In the genomic region with DNA sequence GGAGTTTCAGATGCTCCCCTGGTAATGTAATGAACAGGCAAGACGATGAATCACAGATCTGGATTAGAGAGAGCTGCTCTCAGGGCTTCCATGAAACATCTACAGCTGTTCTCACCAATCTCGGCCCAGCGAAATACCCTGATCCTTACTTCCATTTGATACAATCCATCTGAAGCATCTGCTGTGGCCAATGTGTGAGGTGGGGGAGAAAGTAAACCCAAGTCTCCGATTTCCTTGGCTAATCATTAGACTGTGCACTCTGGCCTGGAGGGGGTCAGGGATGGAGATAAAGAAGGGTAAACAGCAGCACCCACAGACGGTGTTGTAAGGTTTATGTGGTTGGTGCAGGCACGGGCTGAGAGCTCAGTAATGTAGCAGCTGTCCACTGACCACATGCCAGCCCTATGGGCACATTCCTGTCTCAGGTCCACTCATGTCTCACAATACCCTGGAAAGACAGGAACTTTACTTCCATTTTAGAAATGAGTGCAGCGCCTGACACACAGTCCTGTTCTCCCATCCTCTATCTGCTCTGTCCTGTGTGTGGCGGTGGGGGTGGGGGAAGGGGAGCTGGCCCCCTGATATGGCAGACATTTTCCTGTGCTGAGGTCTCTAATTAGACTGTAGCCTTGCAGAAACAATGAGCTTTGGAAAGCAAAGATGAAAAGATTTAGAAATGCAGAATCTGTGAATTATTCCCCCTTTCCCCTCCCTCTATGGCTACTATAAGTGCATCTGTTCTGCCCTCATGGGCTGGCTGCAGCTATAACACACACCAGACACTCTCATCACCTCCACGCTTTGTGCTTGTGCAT, we compare ENCODE assay signal across 1 cellular context.
TF ChIP-seq lines count a peak whose summit lies in the region.

No MANE protein-coding gene starts in this region.

TF ChIP-seq in HepG2, 621 proteins besides CTCF, POLR2A, EP300 and RAD21 (continued from another document):
- TF ChIP-seq PAXIP1 (CRISPR knock-in tag; conservative IDR thresholded peaks at IDR 0.05) (peak; percentile 94), HOXA3 (CRISPR knock-in tag; IDR thresholded peaks at IDR 0.05) (peak; percentile 63), NR2F6 (IDR thresholded peaks at IDR 0.05) (peak; percentile 85), NR2F6 (CRISPR knock-in tag; IDR thresholded peaks at IDR 0.05) (peak; percentile 93), ZBTB2 (CRISPR knock-in tag; IDR thresholded peaks at IDR 0.05; ENCODE audit: low read depth) (no peak), DRAP1 (CRISPR knock-in tag; IDR thresholded peaks at IDR 0.05) (peak; percentile 46; the same call in 1 of the 2 replicates), DMTF1 (CRISPR knock-in tag; IDR thresholded peaks at IDR 0.05) (no peak), PLRG1 (conservative IDR thresholded peaks at IDR 0.05) (no peak), RXRA (CRISPR knock-in tag; IDR thresholded peaks at IDR 0.05) (peak; percentile 90; the same call in 1 of the 2 replicates), ERF (CRISPR knock-in tag; IDR thresholded peaks at IDR 0.05) (peak; percentile 89), ZNF761 (CRISPR knock-in tag; conservative IDR thresholded peaks at IDR 0.05) (0 out of 2 replicates have a peak, but pooled peaks have one; percentile 46), ZMYM3 (CRISPR knock-in tag; IDR thresholded peaks at IDR 0.05) (peak; percentile 78), FOXJ3 (CRISPR knock-in tag; IDR thresholded peaks at IDR 0.05; ENCODE audit: borderline replicate concordance) (peak; percentile 83; the same call in 1 of the 2 replicates), ZBTB7B (CRISPR knock-in tag; IDR thresholded peaks at IDR 0.05) (peak; percentile 79; the same call in 1 of the 2 replicates), HNF4A (CRISPR knock-in tag; IDR thresholded peaks at IDR 0.05) (peak; percentile 90)
- TF ChIP-seq, protein P1, sequence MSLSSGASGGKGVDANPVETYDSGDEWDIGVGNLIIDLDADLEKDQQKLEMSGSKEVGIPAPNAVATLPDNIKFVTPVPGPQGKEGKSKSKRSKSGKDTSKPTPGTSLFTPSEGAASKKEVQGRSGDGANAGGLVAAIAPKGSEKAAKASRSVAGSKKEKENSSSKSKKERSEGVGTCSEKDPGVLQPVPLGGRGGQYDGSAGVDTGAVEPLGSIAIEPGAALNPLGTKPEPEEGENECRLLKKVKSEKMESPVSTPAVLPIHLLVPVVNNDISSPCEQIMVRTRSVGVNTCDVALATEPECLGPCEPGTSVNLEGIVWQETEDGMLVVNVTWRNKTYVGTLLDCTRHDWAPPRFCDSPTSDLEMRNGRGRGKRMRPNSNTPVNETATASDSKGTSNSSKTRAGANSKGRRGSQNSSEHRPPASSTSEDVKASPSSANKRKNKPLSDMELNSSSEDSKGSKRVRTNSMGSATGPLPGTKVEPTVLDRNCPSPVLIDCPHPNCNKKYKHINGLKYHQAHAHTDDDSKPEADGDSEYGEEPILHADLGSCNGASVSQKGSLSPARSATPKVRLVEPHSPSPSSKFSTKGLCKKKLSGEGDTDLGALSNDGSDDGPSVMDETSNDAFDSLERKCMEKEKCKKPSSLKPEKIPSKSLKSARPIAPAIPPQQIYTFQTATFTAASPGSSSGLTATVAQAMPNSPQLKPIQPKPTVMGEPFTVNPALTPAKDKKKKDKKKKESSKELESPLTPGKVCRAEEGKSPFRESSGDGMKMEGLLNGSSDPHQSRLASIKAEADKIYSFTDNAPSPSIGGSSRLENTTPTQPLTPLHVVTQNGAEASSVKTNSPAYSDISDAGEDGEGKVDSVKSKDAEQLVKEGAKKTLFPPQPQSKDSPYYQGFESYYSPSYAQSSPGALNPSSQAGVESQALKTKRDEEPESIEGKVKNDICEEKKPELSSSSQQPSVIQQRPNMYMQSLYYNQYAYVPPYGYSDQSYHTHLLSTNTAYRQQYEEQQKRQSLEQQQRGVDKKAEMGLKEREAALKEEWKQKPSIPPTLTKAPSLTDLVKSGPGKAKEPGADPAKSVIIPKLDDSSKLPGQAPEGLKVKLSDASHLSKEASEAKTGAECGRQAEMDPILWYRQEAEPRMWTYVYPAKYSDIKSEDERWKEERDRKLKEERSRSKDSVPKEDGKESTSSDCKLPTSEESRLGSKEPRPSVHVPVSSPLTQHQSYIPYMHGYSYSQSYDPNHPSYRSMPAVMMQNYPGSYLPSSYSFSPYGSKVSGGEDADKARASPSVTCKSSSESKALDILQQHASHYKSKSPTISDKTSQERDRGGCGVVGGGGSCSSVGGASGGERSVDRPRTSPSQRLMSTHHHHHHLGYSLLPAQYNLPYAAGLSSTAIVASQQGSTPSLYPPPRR (CRISPR knock-in tag; IDR thresholded peaks at IDR 0.05; ENCODE audit: borderline replicate concordance): peak; percentile 84
- TF ChIP-seq, protein P2, sequence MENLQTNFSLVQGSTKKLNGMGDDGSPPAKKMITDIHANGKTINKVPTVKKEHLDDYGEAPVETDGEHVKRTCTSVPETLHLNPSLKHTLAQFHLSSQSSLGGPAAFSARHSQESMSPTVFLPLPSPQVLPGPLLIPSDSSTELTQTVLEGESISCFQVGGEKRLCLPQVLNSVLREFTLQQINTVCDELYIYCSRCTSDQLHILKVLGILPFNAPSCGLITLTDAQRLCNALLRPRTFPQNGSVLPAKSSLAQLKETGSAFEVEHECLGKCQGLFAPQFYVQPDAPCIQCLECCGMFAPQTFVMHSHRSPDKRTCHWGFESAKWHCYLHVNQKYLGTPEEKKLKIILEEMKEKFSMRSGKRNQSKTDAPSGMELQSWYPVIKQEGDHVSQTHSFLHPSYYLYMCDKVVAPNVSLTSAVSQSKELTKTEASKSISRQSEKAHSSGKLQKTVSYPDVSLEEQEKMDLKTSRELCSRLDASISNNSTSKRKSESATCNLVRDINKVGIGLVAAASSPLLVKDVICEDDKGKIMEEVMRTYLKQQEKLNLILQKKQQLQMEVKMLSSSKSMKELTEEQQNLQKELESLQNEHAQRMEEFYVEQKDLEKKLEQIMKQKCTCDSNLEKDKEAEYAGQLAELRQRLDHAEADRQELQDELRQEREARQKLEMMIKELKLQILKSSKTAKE (CRISPR knock-in tag; IDR thresholded peaks at IDR 0.05; ENCODE audit: borderline replicate concordance): peak; percentile 69; the same call in 1 of the 2 replicates
- TF ChIP-seq, protein P3, sequence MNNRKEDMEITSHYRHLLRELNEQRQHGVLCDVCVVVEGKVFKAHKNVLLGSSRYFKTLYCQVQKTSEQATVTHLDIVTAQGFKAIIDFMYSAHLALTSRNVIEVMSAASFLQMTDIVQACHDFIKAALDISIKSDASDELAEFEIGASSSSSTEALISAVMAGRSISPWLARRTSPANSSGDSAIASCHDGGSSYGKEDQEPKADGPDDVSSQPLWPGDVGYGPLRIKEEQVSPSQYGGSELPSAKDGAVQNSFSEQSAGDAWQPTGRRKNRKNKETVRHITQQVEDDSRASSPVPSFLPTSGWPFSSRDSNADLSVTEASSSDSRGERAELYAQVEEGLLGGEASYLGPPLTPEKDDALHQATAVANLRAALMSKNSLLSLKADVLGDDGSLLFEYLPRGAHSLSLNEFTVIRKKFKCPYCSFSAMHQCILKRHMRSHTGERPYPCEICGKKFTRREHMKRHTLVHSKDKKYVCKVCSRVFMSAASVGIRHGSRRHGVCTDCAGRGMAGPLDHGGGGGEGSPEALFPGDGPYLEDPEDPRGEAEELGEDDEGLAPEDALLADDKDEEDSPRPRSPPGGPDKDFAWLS (CRISPR knock-in tag; IDR thresholded peaks at IDR 0.05; ENCODE audit: borderline replicate concordance): 0 out of 2 replicates have a peak, but pooled peaks have one; percentile 29
